Comparison of ENCODE assay signal across 12 cellular contexts in the genomic region with DNA sequence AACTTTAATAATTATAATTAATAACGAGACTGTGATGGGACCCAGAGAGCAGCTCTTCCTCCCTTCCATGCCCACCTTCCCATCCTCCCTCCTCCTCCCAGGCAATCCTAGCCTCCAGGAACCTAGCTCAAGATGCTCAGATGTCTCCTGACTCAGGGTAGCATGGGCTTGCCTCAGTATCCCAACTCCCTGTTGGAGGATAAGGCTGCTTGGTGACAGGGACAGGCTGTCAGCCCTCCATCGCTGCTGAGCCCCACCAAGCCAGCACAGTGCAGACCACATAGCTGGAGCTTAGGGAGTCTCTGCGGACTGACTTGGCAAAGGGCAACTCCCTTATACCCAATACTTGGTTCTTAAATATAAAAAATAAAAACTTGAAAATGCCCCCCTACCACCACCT. TPM values are rescaled to one million over a fixed set of nuclear protein-coding genes. Genes with fewer than 3 reads are reported as not detected.
A peak's percentile ranks its signal among the peaks of the same experiment; 100 is the strongest.
DNase-seq lines count a peak whose midpoint lies in the region; ATAC-seq and TF ChIP-seq lines count a peak whose summit lies in the region.
"Had no signal": no experiment of that assay in that cellular context is flagged by ENCODE, and none has a peak within 500 bp of the region (broad histone marks: within the 10 kb centered on the region; RNA-seq: fewer than 3 reads in every experiment).

No MANE protein-coding gene starts in this region.

- CTCF ChIA-PET in CD4-positive, alpha-beta T cell (lab: Charles Lee) = interaction anchor here (1.9 kb wide), 1 partner anchor 94 kb away, joined by 5 read pairs; no protein-coding TSS in a partner anchor

- no peak for TF ChIP-seq CTCF in CD4-positive, alpha-beta T cell (IDR thresholded peaks at IDR 0.05)
- TF ChIP-seq CTCF in Loucy (conservative IDR thresholded peaks at IDR 0.05; ENCODE audit: low read length) (no peak), sigmoid colon (IDR thresholded peaks at IDR 0.05) (no peak)

- H3K36me3 Mint-ChIP-seq in CD4-positive, alpha-beta T cell (ENCODE audit: low read depth) = peaks cover 82% of the 10 kb centered on the region

- intact Hi-C loops in CD4-positive, alpha-beta T cell (cut with DNase I, micrococcal nuclease) = loop anchor here (2.0 to 5.0 kb wide), 3 partner anchors 39 to 75 kb away; no protein-coding TSS in a partner anchor
- intact Hi-C loops in sigmoid colon (cut with DNase I) = no loop called here

- peak overlapping the region; percentile 70 for H3K4me3 Mint-ChIP-seq in CD4-positive, alpha-beta T cell

- TF ChIP-seq POLR2A in sigmoid colon (IDR thresholded peaks at IDR 0.05) = no peak

- H3K36me3 ChIP-seq in Loucy (ENCODE audit: insufficient read depth, low read length) (peaks cover 7% of the 10 kb centered on the region; the same call in 1 of the 2 replicates), sigmoid colon (peaks cover 0 to 5% (median 2%) of the 10 kb centered on the region in 4 donors)
- H3K36me3 ChIP-seq in effector memory CD4-positive, alpha-beta T cell (ENCODE audit: control insufficient read depth, insufficient read depth, low read length) = peaks cover 11% of the 10 kb centered on the region

- POLR2A ChIA-PET in CD4-positive, alpha-beta T cell (lab: Charles Lee) = interaction anchor here (0.6 to 49.5 kb wide), 13 partner anchors 8 to 1014 kb away, joined by 3 to 1847 read pairs (median 7); partner anchors contain the start of genes FOXRED2 and MYH9

- no peak for TF ChIP-seq EP300 in sigmoid colon (IDR thresholded peaks at IDR 0.05)

- DNase-seq in CD4-positive, alpha-beta T cell = no peak
- DNase-seq in effector memory CD4-positive, alpha-beta T cell = no peak
- DNase-seq in sigmoid colon (no peak), OCI-M2 (lab: John Stamatoyannopoulos, UW; ENCODE audit: unreplicated experiment) (no peak), A172 (ENCODE audit: low spot score) (no peak), HCEC 1CT (no peak)
- DNase-seq: DMS153, NCI-H1105 treated with DMSO at 0.1 percent for 48 hours, PC-3 had no signal

- WGBS in sigmoid colon, 2 donors = 79 to 85% methylated on average over 3 of the region's 3 CpGs

- peak overlapping the region; percentile 72 for H3K4me2 ChIP-seq in Loucy (ENCODE audit: low read depth, low read length, poor library complexity, severe bottlenecking)

- peaks cover 93% of the 10 kb centered on the region for H4K20me1 ChIP-seq in Loucy (ENCODE audit: insufficient read depth, low read length, poor library complexity, severe bottlenecking)

- ATAC-seq in CD4-positive, alpha-beta T cell (ENCODE audit: poor library complexity) = no peak
- no peak for ATAC-seq in GM18498 (IDR thresholded peaks at IDR 0.05; ENCODE audit: unreplicated experiment)
- ATAC-seq: PC-3 had no signal

- no peaks in the 10 kb centered on the region for H3K27me3 ChIP-seq in CD4-positive, alpha-beta T cell (ENCODE audit: control insufficient read depth, insufficient read depth, low read length)
- H3K27me3 ChIP-seq in Loucy (ENCODE audit: insufficient read depth, low read length, poor library complexity, severe bottlenecking) (no peaks in the 10 kb centered on the region), sigmoid colon (no peaks in the 10 kb centered on the region)
- no peaks in the 10 kb centered on the region for H3K27me3 ChIP-seq in effector memory CD4-positive, alpha-beta T cell (replicated peaks; ENCODE audit: control insufficient read depth, insufficient read depth, low read length, poor library complexity, severe bottlenecking)

- peak overlapping the region; percentile 31 for H3K9ac ChIP-seq in Loucy (ENCODE audit: low read depth, low read length, poor library complexity, severe bottlenecking)

- H3K4me3 ChIP-seq in Loucy (ENCODE audit: low read length, poor library complexity, severe bottlenecking) (peak overlapping the region; percentile 52), sigmoid colon (no peak overlapping the region)
- no peak overlapping the region for H3K4me3 ChIP-seq in effector memory CD4-positive, alpha-beta T cell (ENCODE audit: insufficient read depth, low read depth, low read length, poor library complexity, severe bottlenecking)

- no peak overlapping the region for H2AFZ ChIP-seq in Loucy (ENCODE audit: low read length)

- H3K9me3 Mint-ChIP-seq in CD4-positive, alpha-beta T cell = no peaks in the 10 kb centered on the region

- H3K79me2 ChIP-seq in Loucy (ENCODE audit: insufficient read depth, low read length) = peaks cover 97% of the 10 kb centered on the region

- H3K9me3 ChIP-seq in CD4-positive, alpha-beta T cell (ENCODE audit: control insufficient read depth, low read length) = no peaks in the 10 kb centered on the region
- H3K9me3 ChIP-seq in Loucy (ENCODE audit: insufficient read depth, low read depth, low read length) (no peaks in the 10 kb centered on the region), sigmoid colon (no peaks in the 10 kb centered on the region)
- no peaks in the 10 kb centered on the region for H3K9me3 ChIP-seq in effector memory CD4-positive, alpha-beta T cell (ENCODE audit: control insufficient read depth, low read length)

- no peaks in the 10 kb centered on the region for H3K9me2 ChIP-seq in Loucy (replicated peaks; ENCODE audit: low read depth, low read length)

- peak overlapping the region; percentile 95 for H3K27ac ChIP-seq in CD4-positive, alpha-beta T cell (ENCODE audit: low read depth, low read length)
- H3K27ac ChIP-seq in effector memory CD4-positive, alpha-beta T cell (ENCODE audit: insufficient read depth, low read length, poor library complexity, severe bottlenecking) = peak overlapping the region; percentile 87
- peak overlapping the region; percentile 98 to 100 (median 100) for H3K27ac ChIP-seq in sigmoid colon
- H3K27ac ChIP-seq: VCaP had no signal

- H3K4me1 ChIP-seq in Loucy (ENCODE audit: insufficient read depth, low read length, poor library complexity, severe bottlenecking) (peaks cover 83% of the 10 kb centered on the region), sigmoid colon (peaks cover 0 to 100% (median 100%) of the 10 kb centered on the region in 4 donors)
- peaks cover 91% of the 10 kb centered on the region for H3K4me1 ChIP-seq in effector memory CD4-positive, alpha-beta T cell (ENCODE audit: control insufficient read depth, insufficient read depth, low read length, poor library complexity, severe bottlenecking)

- H3K4me1 Mint-ChIP-seq in CD4-positive, alpha-beta T cell (ENCODE audit: low read depth) = peaks cover 89% of the 10 kb centered on the region

- H3K27me3 Mint-ChIP-seq in CD4-positive, alpha-beta T cell = no peaks in the 10 kb centered on the region

- peak overlapping the region; percentile 93 for H3K27ac Mint-ChIP-seq in CD4-positive, alpha-beta T cell

- peaks cover 16% of the 10 kb centered on the region; the same call in 1 of the 2 replicates for H3F3A ChIP-seq in Loucy (ENCODE audit: low read depth)

RNA-seq across cellular contexts. Expression of gene MYH9, which starts 11.5 kb away (rescaled TPM):
- total RNA-seq in CD4-positive, alpha-beta T cell = 100 to 1,000 TPM; 901 to 925 TPM
- total RNA-seq in sigmoid colon = 100 to 1,000 TPM; 147 to 273 (median 184) TPM
- 100 to 1,000 TPM in 1 of 3 donors, 10 to 100 TPM in 2; 63.7 to 307 (median 88.3) TPM for polyA plus RNA-seq in sigmoid colon
- total RNA-seq in A172 (2014; rRNA removed; shearing (Covaris generic)) = 180 and 245 TPM in 2 replicates
